In the genomic region with DNA sequence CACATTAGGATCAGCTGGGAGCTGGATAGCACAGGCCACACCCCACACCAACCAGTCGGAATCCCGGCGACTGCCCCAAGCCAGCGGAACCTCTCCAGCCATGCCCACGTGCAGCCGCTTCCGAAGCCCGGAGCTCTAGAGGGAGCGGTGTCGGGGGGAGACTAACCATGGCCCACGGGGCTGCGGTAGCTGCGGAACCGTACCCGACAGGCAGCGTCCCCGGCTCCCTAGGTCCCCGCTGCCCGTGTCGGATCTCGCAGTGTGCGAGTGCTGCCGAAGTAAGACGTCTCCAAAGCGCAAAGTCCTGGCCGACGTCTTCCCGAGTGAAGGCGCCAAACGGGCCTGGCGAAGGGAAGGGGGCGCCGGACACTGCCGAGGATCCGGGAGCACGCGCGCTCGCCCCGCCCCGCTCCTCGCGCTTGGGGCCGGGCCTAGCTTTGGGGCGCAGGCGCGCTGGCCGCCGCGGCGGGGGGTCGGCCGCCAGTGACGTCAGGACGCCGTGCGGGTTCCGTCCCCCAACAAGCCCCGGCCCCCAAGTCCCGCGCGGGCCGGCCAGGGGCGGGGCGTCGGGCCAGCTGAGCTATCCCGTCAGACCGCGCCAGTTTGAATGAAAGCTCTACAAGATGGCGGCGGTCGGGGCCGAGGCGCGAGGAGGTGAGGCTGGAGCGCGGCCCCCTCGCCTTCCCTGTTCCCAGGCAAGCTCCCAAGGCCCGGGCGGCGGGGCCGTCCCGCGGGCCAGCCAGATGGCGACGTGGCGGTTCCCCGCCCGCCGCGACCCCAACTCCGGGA, we compare ENCODE assay signal across 8 cellular contexts. TPM values are rescaled to one million over a fixed set of nuclear protein-coding genes. Genes with fewer than 3 reads are reported as not detected.
DNase-seq lines count a peak whose midpoint lies in the region; ATAC-seq and TF ChIP-seq lines count a peak whose summit lies in the region.

A gene with protein sequence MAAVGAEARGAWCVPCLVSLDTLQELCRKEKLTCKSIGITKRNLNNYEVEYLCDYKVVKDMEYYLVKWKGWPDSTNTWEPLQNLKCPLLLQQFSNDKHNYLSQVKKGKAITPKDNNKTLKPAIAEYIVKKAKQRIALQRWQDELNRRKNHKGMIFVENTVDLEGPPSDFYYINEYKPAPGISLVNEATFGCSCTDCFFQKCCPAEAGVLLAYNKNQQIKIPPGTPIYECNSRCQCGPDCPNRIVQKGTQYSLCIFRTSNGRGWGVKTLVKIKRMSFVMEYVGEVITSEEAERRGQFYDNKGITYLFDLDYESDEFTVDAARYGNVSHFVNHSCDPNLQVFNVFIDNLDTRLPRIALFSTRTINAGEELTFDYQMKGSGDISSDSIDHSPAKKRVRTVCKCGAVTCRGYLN (plus strand): TSS at position 601 of the 789 bp plus-strand sequence. CDS start 23 bp downstream, at position 624.

- ATAC-seq in foreskin keratinocyte: peak; percentile 90

- TF ChIP-seq CTCF in HFF-Myc (IDR thresholded peaks at IDR 0.05; ENCODE audit: low read depth, low read length, missing control alignments) (no peak), foreskin keratinocyte (conservative IDR thresholded peaks at IDR 0.05) (peak; percentile 27)

- H3K27me3 ChIP-seq in SJSA1 (replicated peaks) (no peaks in the 10 kb centered on the region), foreskin keratinocyte (no peaks in the 10 kb centered on the region), neuron (ENCODE audit: insufficient read depth, low read length) (no peaks in the 10 kb centered on the region)

- H3K4me1 ChIP-seq in SJSA1 (replicated peaks): peaks cover 11% of the 10 kb centered on the region
- H3K4me1 ChIP-seq in foreskin keratinocyte: peaks cover 11% of the 10 kb centered on the region
- peaks cover 18% of the 10 kb centered on the region for H3K4me1 ChIP-seq in neuron (ENCODE audit: insufficient read depth, low read length)

- H2AFZ ChIP-seq in neuron (ENCODE audit: low read depth, low read length): peak within 1 kb of the TSS; percentile 86

- H3K36me3 ChIP-seq in SJSA1 (peaks cover 18% of the 10 kb centered on the region), neuron (ENCODE audit: insufficient read depth, low read length) (peaks cover 10% of the 10 kb centered on the region)

- peak; percentile 56 for DNase-seq in GM04503 (ENCODE audit: low read depth)
- DNase-seq in HFF-Myc (ENCODE audit: extremely low read depth, low read depth): peak; percentile 64
- DNase-seq in MV-4-11 (lab: John Stamatoyannopoulos, UW): peak; percentile 91
- peak; percentile 95 to 96 for DNase-seq in SJSA1 (ENCODE audit: low read depth in 1 of 2, low spot score in 2 of 2)
- peak; percentile 79 to 88 (median 79) for DNase-seq in activated naive CD4-positive, alpha-beta T cell (lab: John Stamatoyannopoulos, UW)
- peak; percentile 68 to 83 for DNase-seq in foreskin keratinocyte
- DNase-seq in stromal cell of bone marrow (ENCODE audit: low read depth): peak; percentile 93

- no peaks in the 10 kb centered on the region for H3K9me3 ChIP-seq in SJSA1 (replicated peaks)
- H3K9me3 ChIP-seq in neuron (ENCODE audit: low read length): no peaks in the 10 kb centered on the region

- H3K27ac ChIP-seq in SJSA1: peak within 1 kb of the TSS; percentile 86
- peak within 1 kb of the TSS; percentile 83 for H3K27ac ChIP-seq in foreskin keratinocyte

- H3K4me3 ChIP-seq in HFF-Myc (replicated peaks; ENCODE audit: low read depth, low read length) (peak within 1 kb of the TSS; percentile 79), SJSA1 (peak within 1 kb of the TSS; percentile 96), neuron (ENCODE audit: low read length) (peak within 1 kb of the TSS; percentile 86)

RNA-seq across cellular contexts. Expression of the gene that starts here (rescaled TPM):
- 45.1 and 46.0 TPM in 2 replicates for total RNA-seq in SJSA1 (2014; rRNA removed; shearing (Covaris generic))
- 18.5 and 22.3 TPM in 2 replicates for total RNA-seq in foreskin keratinocyte
- polyA plus RNA-seq in foreskin keratinocyte: 10.1 and 13.2 TPM in 2 replicates

Comparison
In these comparisons a context has a peak if more than half of its experiments do, and no peak if none do; other contexts are left out.
1. Peak in every context shown above with its lines: DNase-seq, ATAC-seq, H3K4me3 ChIP-seq and H3K27ac ChIP-seq.